1 cellular context compared by ENCODE assay signal in the genomic region with DNA sequence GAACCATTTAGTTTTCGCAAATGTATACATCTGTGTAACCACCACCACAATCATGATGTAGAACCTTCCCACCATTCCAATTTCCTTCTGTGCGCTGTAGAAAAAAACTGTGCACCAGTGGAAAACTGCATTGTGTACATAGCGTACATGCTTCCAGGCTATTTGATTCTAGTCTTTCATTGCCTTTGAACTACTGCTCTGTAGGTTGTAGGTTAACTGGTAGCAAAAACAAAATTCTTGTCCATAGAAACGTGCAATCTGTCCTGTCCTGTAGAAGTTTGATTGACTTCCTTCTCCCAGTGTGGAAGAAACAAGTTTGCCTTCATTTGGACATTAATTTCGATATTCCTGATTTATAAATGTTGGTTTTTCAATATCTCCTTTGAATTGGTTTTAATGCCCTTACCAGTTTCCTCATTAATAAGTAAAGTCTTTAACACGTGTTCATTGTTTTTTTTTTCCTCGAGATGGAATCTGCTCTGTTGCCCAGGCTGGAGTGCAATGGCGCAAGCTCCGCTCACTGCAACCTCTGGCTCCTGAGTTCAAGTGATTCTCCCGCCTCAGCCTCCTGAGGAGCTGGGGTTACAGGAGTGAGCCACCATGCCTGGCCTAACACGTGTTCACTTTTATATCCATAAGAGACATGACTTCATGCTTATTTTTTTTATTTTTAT.
A peak's percentile ranks its signal among the peaks of the same experiment; 100 is the strongest.
TF ChIP-seq lines count a peak whose summit lies in the region.

No MANE protein-coding gene starts in this region.

TF ChIP-seq in HepG2, 621 proteins besides CTCF, POLR2A, EP300 and RAD21 (continued from another document and continues in another):
- TF ChIP-seq, protein P1, sequence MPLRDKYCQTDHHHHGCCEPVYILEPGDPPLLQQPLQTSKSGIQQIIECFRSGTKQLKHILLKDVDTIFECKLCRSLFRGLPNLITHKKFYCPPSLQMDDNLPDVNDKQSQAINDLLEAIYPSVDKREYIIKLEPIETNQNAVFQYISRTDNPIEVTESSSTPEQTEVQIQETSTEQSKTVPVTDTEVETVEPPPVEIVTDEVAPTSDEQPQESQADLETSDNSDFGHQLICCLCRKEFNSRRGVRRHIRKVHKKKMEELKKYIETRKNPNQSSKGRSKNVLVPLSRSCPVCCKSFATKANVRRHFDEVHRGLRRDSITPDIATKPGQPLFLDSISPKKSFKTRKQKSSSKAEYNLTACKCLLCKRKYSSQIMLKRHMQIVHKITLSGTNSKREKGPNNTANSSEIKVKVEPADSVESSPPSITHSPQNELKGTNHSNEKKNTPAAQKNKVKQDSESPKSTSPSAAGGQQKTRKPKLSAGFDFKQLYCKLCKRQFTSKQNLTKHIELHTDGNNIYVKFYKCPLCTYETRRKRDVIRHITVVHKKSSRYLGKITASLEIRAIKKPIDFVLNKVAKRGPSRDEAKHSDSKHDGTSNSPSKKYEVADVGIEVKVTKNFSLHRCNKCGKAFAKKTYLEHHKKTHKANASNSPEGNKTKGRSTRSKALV (CRISPR knock-in tag; IDR thresholded peaks at IDR 0.05): peak; percentile 57; the same call in 1 of the 2 replicates
- TF ChIP-seq, protein P2, sequence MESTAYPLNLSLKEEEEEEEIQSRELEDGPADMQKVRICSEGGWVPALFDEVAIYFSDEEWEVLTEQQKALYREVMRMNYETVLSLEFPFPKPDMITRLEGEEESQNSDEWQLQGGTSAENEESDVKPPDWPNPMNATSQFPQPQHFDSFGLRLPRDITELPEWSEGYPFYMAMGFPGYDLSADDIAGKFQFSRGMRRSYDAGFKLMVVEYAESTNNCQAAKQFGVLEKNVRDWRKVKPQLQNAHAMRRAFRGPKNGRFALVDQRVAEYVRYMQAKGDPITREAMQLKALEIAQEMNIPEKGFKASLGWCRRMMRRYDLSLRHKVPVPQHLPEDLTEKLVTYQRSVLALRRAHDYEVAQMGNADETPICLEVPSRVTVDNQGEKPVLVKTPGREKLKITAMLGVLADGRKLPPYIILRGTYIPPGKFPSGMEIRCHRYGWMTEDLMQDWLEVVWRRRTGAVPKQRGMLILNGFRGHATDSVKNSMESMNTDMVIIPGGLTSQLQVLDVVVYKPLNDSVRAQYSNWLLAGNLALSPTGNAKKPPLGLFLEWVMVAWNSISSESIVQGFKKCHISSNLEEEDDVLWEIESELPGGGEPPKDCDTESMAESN (CRISPR knock-in tag; conservative IDR thresholded peaks at IDR 0.05): no peak
- no peak; the same call in 1 of the 2 replicates for TF ChIP-seq NR2F2 (IDR thresholded peaks at IDR 0.05; ENCODE audit: borderline replicate concordance, low read depth)
- TF ChIP-seq SOX5 (CRISPR knock-in tag; IDR thresholded peaks at IDR 0.05; ENCODE audit: borderline replicate concordance): peak; percentile 75; the same call in 1 of the 2 replicates
- TF ChIP-seq LCORL (IDR thresholded peaks at IDR 0.05): no peak
- peak; percentile 45; the same call in 1 of the 2 replicates for TF ChIP-seq LCORL (CRISPR knock-in tag; IDR thresholded peaks at IDR 0.05)
- TF ChIP-seq ADNP (CRISPR knock-in tag; IDR thresholded peaks at IDR 0.05): no peak
- TF ChIP-seq, protein P3, sequence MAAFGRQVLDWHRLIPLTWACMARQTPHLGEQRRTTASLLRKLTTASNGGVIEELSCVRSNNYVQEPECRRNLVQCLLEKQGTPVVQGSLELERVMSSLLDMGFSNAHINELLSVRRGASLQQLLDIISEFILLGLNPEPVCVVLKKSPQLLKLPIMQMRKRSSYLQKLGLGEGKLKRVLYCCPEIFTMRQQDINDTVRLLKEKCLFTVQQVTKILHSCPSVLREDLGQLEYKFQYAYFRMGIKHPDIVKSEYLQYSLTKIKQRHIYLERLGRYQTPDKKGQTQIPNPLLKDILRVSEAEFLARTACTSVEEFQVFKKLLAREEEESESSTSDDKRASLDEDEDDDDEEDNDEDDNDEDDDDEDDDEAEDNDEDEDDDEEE (CRISPR knock-in tag; IDR thresholded peaks at IDR 0.05): no peak
- no peak for TF ChIP-seq TBP (CRISPR knock-in tag; IDR thresholded peaks at IDR 0.05)
- TF ChIP-seq, protein P4, sequence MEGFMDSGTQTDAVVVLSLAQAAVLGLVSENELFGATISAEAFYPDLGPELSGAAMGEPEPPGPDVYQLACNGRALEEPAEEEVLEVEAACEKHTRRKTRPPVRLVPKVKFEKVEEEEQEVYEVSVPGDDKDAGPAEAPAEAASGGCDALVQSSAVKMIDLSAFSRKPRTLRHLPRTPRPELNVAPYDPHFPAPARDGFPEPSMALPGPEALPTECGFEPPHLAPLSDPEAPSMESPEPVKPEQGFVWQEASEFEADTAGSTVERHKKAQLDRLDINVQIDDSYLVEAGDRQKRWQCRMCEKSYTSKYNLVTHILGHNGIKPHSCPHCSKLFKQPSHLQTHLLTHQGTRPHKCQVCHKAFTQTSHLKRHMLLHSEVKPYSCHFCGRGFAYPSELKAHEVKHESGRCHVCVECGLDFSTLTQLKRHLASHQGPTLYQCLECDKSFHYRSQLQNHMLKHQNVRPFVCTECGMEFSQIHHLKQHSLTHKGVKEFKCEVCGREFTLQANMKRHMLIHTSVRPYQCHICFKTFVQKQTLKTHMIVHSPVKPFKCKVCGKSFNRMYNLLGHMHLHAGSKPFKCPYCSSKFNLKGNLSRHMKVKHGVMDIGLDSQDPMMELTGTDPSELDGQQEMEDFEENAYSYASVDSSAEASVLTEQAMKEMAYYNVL (CRISPR knock-in tag; IDR thresholded peaks at IDR 0.05; ENCODE audit: borderline replicate concordance): peak; percentile 73; the same call in 1 of the 2 replicates
- TF ChIP-seq ZMYM4 (CRISPR knock-in tag; IDR thresholded peaks at IDR 0.05): peak; percentile 15; the same call in 1 of the 2 replicates
- peak; percentile 66 for TF ChIP-seq CEBPG (CRISPR knock-in tag; IDR thresholded peaks at IDR 0.05)
- TF ChIP-seq, protein P5, sequence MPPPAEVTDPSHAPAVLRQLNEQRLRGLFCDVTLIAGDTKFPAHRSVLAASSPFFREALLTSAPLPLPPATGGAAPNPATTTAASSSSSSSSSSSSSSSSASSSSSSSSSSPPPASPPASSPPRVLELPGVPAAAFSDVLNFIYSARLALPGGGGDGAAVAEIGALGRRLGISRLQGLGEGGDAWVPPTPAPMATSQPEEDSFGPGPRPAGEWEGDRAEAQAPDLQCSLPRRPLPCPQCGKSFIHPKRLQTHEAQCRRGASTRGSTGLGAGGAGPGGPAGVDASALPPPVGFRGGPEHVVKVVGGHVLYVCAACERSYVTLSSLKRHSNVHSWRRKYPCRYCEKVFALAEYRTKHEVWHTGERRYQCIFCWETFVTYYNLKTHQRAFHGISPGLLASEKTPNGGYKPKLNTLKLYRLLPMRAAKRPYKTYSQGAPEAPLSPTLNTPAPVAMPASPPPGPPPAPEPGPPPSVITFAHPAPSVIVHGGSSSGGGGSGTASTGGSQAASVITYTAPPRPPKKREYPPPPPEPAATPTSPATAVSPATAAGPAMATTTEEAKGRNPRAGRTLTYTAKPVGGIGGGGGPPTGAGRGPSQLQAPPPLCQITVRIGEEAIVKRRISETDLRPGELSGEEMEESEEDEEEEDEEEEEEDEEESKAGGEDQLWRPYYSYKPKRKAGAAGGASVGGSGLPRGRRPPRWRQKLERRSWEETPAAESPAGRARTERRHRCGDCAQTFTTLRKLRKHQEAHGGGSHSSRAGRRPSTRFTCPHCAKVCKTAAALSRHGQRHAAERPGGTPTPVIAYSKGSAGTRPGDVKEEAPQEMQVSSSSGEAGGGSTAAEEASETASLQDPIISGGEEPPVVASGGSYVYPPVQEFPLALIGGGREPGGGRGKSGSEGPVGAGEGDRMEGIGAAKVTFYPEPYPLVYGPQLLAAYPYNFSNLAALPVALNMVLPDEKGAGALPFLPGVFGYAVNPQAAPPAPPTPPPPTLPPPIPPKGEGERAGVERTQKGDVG (CRISPR knock-in tag; IDR thresholded peaks at IDR 0.05; ENCODE audit: borderline replicate concordance): 0 out of 2 replicates have a peak, but pooled peaks have one; percentile 46
- no peak for TF ChIP-seq CCAR2 (optimal IDR thresholded peaks at IDR 0.05; ENCODE audit: low read depth, low read length)
- no peak for TF ChIP-seq HOXD1 (CRISPR knock-in tag; IDR thresholded peaks at IDR 0.05)
- TF ChIP-seq, protein P6, sequence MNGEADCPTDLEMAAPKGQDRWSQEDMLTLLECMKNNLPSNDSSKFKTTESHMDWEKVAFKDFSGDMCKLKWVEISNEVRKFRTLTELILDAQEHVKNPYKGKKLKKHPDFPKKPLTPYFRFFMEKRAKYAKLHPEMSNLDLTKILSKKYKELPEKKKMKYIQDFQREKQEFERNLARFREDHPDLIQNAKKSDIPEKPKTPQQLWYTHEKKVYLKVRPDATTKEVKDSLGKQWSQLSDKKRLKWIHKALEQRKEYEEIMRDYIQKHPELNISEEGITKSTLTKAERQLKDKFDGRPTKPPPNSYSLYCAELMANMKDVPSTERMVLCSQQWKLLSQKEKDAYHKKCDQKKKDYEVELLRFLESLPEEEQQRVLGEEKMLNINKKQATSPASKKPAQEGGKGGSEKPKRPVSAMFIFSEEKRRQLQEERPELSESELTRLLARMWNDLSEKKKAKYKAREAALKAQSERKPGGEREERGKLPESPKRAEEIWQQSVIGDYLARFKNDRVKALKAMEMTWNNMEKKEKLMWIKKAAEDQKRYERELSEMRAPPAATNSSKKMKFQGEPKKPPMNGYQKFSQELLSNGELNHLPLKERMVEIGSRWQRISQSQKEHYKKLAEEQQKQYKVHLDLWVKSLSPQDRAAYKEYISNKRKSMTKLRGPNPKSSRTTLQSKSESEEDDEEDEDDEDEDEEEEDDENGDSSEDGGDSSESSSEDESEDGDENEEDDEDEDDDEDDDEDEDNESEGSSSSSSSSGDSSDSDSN (CRISPR knock-in tag; IDR thresholded peaks at IDR 0.05): no peak
- TF ChIP-seq, protein P7, sequence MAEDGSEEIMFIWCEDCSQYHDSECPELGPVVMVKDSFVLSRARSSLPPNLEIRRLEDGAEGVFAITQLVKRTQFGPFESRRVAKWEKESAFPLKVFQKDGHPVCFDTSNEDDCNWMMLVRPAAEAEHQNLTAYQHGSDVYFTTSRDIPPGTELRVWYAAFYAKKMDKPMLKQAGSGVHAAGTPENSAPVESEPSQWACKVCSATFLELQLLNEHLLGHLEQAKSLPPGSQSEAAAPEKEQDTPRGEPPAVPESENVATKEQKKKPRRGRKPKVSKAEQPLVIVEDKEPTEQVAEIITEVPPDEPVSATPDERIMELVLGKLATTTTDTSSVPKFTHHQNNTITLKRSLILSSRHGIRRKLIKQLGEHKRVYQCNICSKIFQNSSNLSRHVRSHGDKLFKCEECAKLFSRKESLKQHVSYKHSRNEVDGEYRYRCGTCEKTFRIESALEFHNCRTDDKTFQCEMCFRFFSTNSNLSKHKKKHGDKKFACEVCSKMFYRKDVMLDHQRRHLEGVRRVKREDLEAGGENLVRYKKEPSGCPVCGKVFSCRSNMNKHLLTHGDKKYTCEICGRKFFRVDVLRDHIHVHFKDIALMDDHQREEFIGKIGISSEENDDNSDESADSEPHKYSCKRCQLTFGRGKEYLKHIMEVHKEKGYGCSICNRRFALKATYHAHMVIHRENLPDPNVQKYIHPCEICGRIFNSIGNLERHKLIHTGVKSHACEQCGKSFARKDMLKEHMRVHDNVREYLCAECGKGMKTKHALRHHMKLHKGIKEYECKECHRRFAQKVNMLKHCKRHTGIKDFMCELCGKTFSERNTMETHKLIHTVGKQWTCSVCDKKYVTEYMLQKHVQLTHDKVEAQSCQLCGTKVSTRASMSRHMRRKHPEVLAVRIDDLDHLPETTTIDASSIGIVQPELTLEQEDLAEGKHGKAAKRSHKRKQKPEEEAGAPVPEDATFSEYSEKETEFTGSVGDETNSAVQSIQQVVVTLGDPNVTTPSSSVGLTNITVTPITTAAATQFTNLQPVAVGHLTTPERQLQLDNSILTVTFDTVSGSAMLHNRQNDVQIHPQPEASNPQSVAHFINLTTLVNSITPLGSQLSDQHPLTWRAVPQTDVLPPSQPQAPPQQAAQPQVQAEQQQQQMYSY (CRISPR knock-in tag; IDR thresholded peaks at IDR 0.05): no peak
- TF ChIP-seq, protein P8, sequence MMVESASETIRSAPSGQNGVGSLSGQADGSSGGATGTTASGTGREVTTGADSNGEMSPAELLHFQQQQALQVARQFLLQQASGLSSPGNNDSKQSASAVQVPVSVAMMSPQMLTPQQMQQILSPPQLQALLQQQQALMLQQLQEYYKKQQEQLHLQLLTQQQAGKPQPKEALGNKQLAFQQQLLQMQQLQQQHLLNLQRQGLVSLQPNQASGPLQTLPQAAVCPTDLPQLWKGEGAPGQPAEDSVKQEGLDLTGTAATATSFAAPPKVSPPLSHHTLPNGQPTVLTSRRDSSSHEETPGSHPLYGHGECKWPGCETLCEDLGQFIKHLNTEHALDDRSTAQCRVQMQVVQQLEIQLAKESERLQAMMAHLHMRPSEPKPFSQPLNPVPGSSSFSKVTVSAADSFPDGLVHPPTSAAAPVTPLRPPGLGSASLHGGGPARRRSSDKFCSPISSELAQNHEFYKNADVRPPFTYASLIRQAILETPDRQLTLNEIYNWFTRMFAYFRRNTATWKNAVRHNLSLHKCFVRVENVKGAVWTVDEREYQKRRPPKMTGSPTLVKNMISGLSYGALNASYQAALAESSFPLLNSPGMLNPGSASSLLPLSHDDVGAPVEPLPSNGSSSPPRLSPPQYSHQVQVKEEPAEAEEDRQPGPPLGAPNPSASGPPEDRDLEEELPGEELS (CRISPR knock-in tag; IDR thresholded peaks at IDR 0.05): peak; percentile 78
- TF ChIP-seq, protein P9, sequence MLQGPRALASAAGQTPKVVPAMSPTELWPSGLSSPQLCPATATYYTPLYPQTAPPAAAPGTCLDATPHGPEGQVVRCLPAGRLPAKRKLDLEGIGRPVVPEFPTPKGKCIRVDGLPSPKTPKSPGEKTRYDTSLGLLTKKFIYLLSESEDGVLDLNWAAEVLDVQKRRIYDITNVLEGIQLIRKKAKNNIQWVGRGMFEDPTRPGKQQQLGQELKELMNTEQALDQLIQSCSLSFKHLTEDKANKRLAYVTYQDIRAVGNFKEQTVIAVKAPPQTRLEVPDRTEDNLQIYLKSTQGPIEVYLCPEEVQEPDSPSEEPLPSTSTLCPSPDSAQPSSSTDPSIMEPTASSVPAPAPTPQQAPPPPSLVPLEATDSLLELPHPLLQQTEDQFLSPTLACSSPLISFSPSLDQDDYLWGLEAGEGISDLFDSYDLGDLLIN (CRISPR knock-in tag; IDR thresholded peaks at IDR 0.05; ENCODE audit: borderline replicate concordance): no peak
- TF ChIP-seq, protein P10, sequence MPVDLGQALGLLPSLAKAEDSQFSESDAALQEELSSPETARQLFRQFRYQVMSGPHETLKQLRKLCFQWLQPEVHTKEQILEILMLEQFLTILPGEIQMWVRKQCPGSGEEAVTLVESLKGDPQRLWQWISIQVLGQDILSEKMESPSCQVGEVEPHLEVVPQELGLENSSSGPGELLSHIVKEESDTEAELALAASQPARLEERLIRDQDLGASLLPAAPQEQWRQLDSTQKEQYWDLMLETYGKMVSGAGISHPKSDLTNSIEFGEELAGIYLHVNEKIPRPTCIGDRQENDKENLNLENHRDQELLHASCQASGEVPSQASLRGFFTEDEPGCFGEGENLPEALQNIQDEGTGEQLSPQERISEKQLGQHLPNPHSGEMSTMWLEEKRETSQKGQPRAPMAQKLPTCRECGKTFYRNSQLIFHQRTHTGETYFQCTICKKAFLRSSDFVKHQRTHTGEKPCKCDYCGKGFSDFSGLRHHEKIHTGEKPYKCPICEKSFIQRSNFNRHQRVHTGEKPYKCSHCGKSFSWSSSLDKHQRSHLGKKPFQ (CRISPR knock-in tag; IDR thresholded peaks at IDR 0.05; ENCODE audit: insufficient replicate concordance): no peak
- TF ChIP-seq ZNF20 (CRISPR knock-in tag; IDR thresholded peaks at IDR 0.05): no peak
